In genomic region chr19:16386619-16387240, GRCh38 we compare ENCODE assay signal across 8 cellular contexts.
A peak's percentile ranks its signal among the peaks of the same experiment; 100 is the strongest.
DNase-seq lines count a peak whose midpoint lies in the region; ATAC-seq and TF ChIP-seq lines count a peak whose summit lies in the region.

No MANE protein-coding gene starts in this region.

- peaks cover 4% of the 10 kb centered on the region for H4K20me1 ChIP-seq in osteoblast (ENCODE audit: insufficient read depth, low read length)

- peaks cover 12% of the 10 kb centered on the region for H3K9me3 Mint-ChIP-seq in activated T-helper 1 cell treated with anti-CD3 and anti-CD28 coated beads, Interleukin-12 subunit alpha, Interleukin-12 subunit beta, Interleukin-2, Interleukin-4 antibody, amounts not matched to agents 30 ng/mL and 10 ng/mL and 1 ng/mL, durations not matched to agents 14 hours and 24 hours and 36 hours

- ATAC-seq in GM21515 (IDR thresholded peaks at IDR 0.05; ENCODE audit: unreplicated experiment): no peak

- DNase-seq in AG20443 (ENCODE audit: low spot score): peak; percentile 82
- DNase-seq in GM19238 (ENCODE audit: insufficient read length, low spot score): peak; percentile 49
- peak; percentile 49 for DNase-seq in NOMO-1 treated with dmso at 0.1 percent for 144 hours (lab: John Stamatoyannopoulos, UW; ENCODE audit: unreplicated experiment)
- peak; percentile 40 for DNase-seq in activated T-helper 1 cell treated with anti-CD3 and anti-CD28 coated beads, Interleukin-12 subunit alpha, Interleukin-12 subunit beta, Interleukin-2, Interleukin-4 antibody, amounts not matched to agents 30 ng/mL and 10 ng/mL and 1 ng/mL, durations not matched to agents 14 hours and 24 hours and 36 hours (ENCODE audit: low spot score)
- DNase-seq in foreskin fibroblast: peak; percentile 56 to 82
- DNase-seq in osteoblast (ENCODE audit: insufficient read length, low spot score, missing footprints): peak; percentile 95
- no peak for DNase-seq in NCI-H146 (lab: John Stamatoyannopoulos, UW)

- no peak overlapping the region for H2AFZ ChIP-seq in osteoblast (ENCODE audit: low read length)

- peaks cover 46% of the 10 kb centered on the region for H3K36me3 ChIP-seq in osteoblast (ENCODE audit: insufficient read depth, low read length)

- TF ChIP-seq CTCF in foreskin fibroblast (IDR thresholded peaks at IDR 0.05; ENCODE audit: low read depth, low read length) (peak; percentile 84), osteoblast (IDR thresholded peaks at IDR 0.05; ENCODE audit: extremely low read depth, low read depth, low read length) (peak; percentile 88)

- H3K79me2 ChIP-seq in osteoblast (ENCODE audit: insufficient read depth, low read length): no peaks in the 10 kb centered on the region

- peaks cover 27% of the 10 kb centered on the region for H3K4me1 Mint-ChIP-seq in activated T-helper 1 cell treated with anti-CD3 and anti-CD28 coated beads, Interleukin-12 subunit alpha, Interleukin-12 subunit beta, Interleukin-2, Interleukin-4 antibody, amounts not matched to agents 30 ng/mL and 10 ng/mL and 1 ng/mL, durations not matched to agents 14 hours and 24 hours and 36 hours (ENCODE audit: low read depth)

- no peak overlapping the region for H3K27ac ChIP-seq in osteoblast (ENCODE audit: low read depth, low read length)

- H3K36me3 Mint-ChIP-seq in activated T-helper 1 cell treated with anti-CD3 and anti-CD28 coated beads, Interleukin-12 subunit alpha, Interleukin-12 subunit beta, Interleukin-2, Interleukin-4 antibody, amounts not matched to agents 30 ng/mL and 10 ng/mL and 1 ng/mL, durations not matched to agents 14 hours and 24 hours and 36 hours (ENCODE audit: low read depth): peaks cover 43% of the 10 kb centered on the region

- H3K4me3 Mint-ChIP-seq in activated T-helper 1 cell treated with anti-CD3 and anti-CD28 coated beads, Interleukin-12 subunit alpha, Interleukin-12 subunit beta, Interleukin-2, Interleukin-4 antibody, amounts not matched to agents 30 ng/mL and 10 ng/mL and 1 ng/mL, durations not matched to agents 14 hours and 24 hours and 36 hours: no peak overlapping the region

- peaks cover 17% of the 10 kb centered on the region for H3K4me1 ChIP-seq in osteoblast (ENCODE audit: insufficient read depth, low read length)

- H3K27me3 ChIP-seq in osteoblast (ENCODE audit: insufficient read depth, low read length): no peaks in the 10 kb centered on the region

- no peak overlapping the region for H3K4me2 ChIP-seq in osteoblast (ENCODE audit: insufficient read depth, low read length)

- no peaks in the 10 kb centered on the region for H3K27me3 Mint-ChIP-seq in activated T-helper 1 cell treated with anti-CD3 and anti-CD28 coated beads, Interleukin-12 subunit alpha, Interleukin-12 subunit beta, Interleukin-2, Interleukin-4 antibody, amounts not matched to agents 30 ng/mL and 10 ng/mL and 1 ng/mL, durations not matched to agents 14 hours and 24 hours and 36 hours (ENCODE audit: insufficient read depth)

- intact Hi-C loops in activated T-helper 1 cell treated with anti-CD3 and anti-CD28 coated beads, Interleukin-12 subunit alpha, Interleukin-12 subunit beta, Interleukin-2, Interleukin-4 antibody, amounts not matched to agents 30 ng/mL and 10 ng/mL and 1 ng/mL, durations not matched to agents 14 hours and 24 hours and 36 hours (cut with micrococcal nuclease): loop anchor here (1.0 to 10.0 kb wide), 2 partner anchors 345 to 762 kb away; no protein-coding TSS in a partner anchor

- no peak overlapping the region for H3K27ac Mint-ChIP-seq in activated T-helper 1 cell treated with anti-CD3 and anti-CD28 coated beads, Interleukin-12 subunit alpha, Interleukin-12 subunit beta, Interleukin-2, Interleukin-4 antibody, amounts not matched to agents 30 ng/mL and 10 ng/mL and 1 ng/mL, durations not matched to agents 14 hours and 24 hours and 36 hours

- H3K9me3 ChIP-seq in osteoblast (ENCODE audit: low read depth, low read length): peaks cover 4% of the 10 kb centered on the region

- H3K4me3 ChIP-seq in foreskin fibroblast (ENCODE audit: low read depth in 1 of 2, low read length in 2 of 2) (no peak overlapping the region), osteoblast (ENCODE audit: insufficient read depth, low read length) (no peak overlapping the region)
